Comparison of ENCODE assay signal across 1 cellular context in the genomic region with DNA sequence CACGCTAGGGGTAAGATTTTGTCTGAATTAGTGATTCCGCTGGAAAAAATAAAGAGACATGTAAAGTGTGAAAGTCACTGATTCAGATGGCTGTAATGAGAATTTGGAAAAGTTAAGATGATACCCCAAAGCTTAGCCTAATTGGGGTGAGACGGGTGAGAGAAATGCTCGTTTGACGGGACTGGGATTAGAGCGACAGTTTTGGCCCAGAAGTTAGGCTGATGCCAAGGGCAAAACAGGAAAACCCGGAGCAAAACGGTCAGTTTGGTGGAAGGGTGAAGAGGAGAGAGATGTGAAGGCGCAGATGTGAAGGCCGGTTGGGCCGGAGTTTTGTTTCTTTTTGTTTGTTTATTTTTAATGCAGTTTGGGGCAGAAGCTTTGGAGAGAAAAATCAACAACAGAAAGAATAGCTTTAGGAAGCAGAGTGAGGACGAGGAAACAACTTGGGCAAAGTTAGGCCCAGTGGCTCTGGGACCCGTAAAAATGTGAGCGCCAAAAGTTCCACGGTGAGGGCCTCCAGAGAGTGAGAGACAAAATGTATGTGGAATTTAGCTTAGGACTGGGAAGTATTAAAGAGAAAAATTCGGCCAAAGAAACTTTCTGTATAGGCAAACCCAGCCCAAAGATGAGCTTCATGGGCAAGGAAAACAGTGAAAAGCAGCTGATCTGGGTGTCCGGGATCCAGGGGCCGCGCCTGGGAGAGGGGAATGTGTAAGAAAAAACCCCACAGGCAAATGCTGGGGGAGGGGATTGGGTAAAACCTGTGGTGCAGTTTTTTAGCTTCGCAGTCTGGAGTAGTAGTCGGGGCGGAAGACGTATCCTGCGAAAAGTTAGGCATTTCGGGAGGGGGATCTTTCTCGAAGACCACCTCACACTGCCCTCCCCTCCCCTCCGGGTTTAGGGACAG.
TF ChIP-seq lines count a peak whose summit lies in the region.

No MANE protein-coding gene starts in this region.

TF ChIP-seq in WTC11, 78 proteins besides CTCF, POLR2A, EP300 and RAD21 (continued from another document):
- TF ChIP-seq, protein P1, sequence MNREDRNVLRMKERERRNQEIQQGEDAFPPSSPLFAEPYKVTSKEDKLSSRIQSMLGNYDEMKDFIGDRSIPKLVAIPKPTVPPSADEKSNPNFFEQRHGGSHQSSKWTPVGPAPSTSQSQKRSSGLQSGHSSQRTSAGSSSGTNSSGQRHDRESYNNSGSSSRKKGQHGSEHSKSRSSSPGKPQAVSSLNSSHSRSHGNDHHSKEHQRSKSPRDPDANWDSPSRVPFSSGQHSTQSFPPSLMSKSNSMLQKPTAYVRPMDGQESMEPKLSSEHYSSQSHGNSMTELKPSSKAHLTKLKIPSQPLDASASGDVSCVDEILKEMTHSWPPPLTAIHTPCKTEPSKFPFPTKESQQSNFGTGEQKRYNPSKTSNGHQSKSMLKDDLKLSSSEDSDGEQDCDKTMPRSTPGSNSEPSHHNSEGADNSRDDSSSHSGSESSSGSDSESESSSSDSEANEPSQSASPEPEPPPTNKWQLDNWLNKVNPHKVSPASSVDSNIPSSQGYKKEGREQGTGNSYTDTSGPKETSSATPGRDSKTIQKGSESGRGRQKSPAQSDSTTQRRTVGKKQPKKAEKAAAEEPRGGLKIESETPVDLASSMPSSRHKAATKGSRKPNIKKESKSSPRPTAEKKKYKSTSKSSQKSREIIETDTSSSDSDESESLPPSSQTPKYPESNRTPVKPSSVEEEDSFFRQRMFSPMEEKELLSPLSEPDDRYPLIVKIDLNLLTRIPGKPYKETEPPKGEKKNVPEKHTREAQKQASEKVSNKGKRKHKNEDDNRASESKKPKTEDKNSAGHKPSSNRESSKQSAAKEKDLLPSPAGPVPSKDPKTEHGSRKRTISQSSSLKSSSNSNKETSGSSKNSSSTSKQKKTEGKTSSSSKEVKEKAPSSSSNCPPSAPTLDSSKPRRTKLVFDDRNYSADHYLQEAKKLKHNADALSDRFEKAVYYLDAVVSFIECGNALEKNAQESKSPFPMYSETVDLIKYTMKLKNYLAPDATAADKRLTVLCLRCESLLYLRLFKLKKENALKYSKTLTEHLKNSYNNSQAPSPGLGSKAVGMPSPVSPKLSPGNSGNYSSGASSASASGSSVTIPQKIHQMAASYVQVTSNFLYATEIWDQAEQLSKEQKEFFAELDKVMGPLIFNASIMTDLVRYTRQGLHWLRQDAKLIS (CRISPR knock-in tag; IDR thresholded peaks at IDR 0.05; ENCODE audit: borderline replicate concordance) = no peak
- TF ChIP-seq ETV6 (CRISPR knock-in tag; IDR thresholded peaks at IDR 0.05) = no peak
- no peak for TF ChIP-seq FOXK1 (CRISPR knock-in tag; IDR thresholded peaks at IDR 0.05)
- TF ChIP-seq ZNF219 (CRISPR knock-in tag; IDR thresholded peaks at IDR 0.05; ENCODE audit: borderline replicate concordance) = no peak
- no peak for TF ChIP-seq GABPB1 (CRISPR knock-in tag; IDR thresholded peaks at IDR 0.05)
- TF ChIP-seq, protein P2, sequence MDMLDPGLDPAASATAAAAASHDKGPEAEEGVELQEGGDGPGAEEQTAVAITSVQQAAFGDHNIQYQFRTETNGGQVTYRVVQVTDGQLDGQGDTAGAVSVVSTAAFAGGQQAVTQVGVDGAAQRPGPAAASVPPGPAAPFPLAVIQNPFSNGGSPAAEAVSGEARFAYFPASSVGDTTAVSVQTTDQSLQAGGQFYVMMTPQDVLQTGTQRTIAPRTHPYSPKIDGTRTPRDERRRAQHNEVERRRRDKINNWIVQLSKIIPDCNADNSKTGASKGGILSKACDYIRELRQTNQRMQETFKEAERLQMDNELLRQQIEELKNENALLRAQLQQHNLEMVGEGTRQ (CRISPR knock-in tag; IDR thresholded peaks at IDR 0.05) = no peak
- no peak for TF ChIP-seq NFATC4 (CRISPR knock-in tag; IDR thresholded peaks at IDR 0.05)
- no peak for TF ChIP-seq RELA (CRISPR knock-in tag; IDR thresholded peaks at IDR 0.05; ENCODE audit: borderline replicate concordance)
